In genomic region chr2:19700861-19701585, GRCh38 we compare ENCODE assay signal across 21 cellular contexts.
"Had no signal": no experiment of that assay in that cellular context is flagged by ENCODE, and none has a peak within 500 bp of the region (broad histone marks: within the 10 kb centered on the region; RNA-seq: fewer than 3 reads in every experiment).

No MANE protein-coding gene starts in this region.

- H3K4me3 ChIP-seq: Peyer's patch, SJSA1 had no signal

- H3K9me3 ChIP-seq: Peyer's patch had no signal

- H3K36me3 ChIP-seq: Peyer's patch, SJSA1 had no signal

- H3K4me1 ChIP-seq: Peyer's patch, SJSA1 had no signal

- FAIRE-seq: astrocyte had no signal

- H3K27me3 ChIP-seq: Peyer's patch, SJSA1 had no signal

- DNase-seq: activated CD4-positive, alpha-beta memory T cell treated with anti-CD3 and anti-CD28 coated beads, Interleukin-2, amount 10 ng/mL, durations not matched to agents 7 days and 5 days; activated CD4-positive, alpha-beta T cell treated with anti-CD3 and anti-CD28 coated beads, Interleukin-2, amount 50 U/mL, for 1 hour; activated CD4-positive, CD25-positive, alpha-beta regulatory T cell; activated gamma-delta T cell; activated naive CD4-positive, alpha-beta T cell treated with anti-CD3 and anti-CD28 coated beads for 36 hours; activated T-cell treated with anti-CD3 and anti-CD28 coated beads for 4 hours; activated T-cell treated with anti-CD3 and anti-CD28 coated beads, Interleukin-2, amount 50 U/mL, for 48 hours; amygdala; Kasumi-1; NCI-H1105 treated with DMSO at 0.1 percent for 48 hours; NCI-H1436 treated with DMSO at 0.1 percent for 48 hours; NCI-H187; NCI-H2081; NCI-H446; NCI-H524; Peyer's patch; SHP77; T-helper 17 cell; T-helper 9 cell had no signal

- H3K27ac ChIP-seq: Peyer's patch, SJSA1 had no signal
